ENCODE assay signal across 7 cellular contexts in genomic region chr12:93377252-93377542, GRCh38. TPM values are rescaled to one million over a fixed set of nuclear protein-coding genes. Genes with fewer than 3 reads are reported as not detected.
A peak's percentile ranks its signal among the peaks of the same experiment; 100 is the strongest.
DNase-seq lines count a peak whose midpoint lies in the region; ATAC-seq and TF ChIP-seq lines count a peak whose summit lies in the region.

No MANE protein-coding gene starts in this region.

- H3K4me3 Mint-ChIP-seq in brain = peak overlapping the region; percentile 84 to 88 (median 86)

- peaks cover 25% of the 10 kb centered on the region for H3K4me1 ChIP-seq in Karpas-422 (ENCODE audit: low read length)
- H3K4me1 ChIP-seq in left lung = peaks cover 11 to 51% of the 10 kb centered on the region in 2 donors
- peaks cover 12 to 36% of the 10 kb centered on the region in 2 donors for H3K4me1 ChIP-seq in thoracic aorta (ENCODE audit: control insufficient read depth in 1 of 2, low read depth in 2 of 2)

- no peaks in the 10 kb centered on the region for H3K9me3 Mint-ChIP-seq in brain

- no peak for DNase-seq in Karpas-422
- DNase-seq in left lung = no peak
- peak; percentile 56 for DNase-seq in thoracic aorta (ENCODE audit: low spot score)
- DNase-seq in C1 segment of cervical spinal cord (lab: John Stamatoyannopoulos, UW) = no peak
- DNase-seq in COLO668 (lab: John Stamatoyannopoulos, UW; ENCODE audit: unreplicated experiment) = no peak

- H3K9me2 ChIP-seq in Karpas-422 (replicated peaks; ENCODE audit: insufficient read depth, low read length) = no peaks in the 10 kb centered on the region

- peak; percentile 18 for ATAC-seq in left lung
- no peak for ATAC-seq in thoracic aorta (ENCODE audit: insufficient number of reproducible peaks, low FRiP score, low read depth)
- ATAC-seq in GM19463 (IDR thresholded peaks at IDR 0.05; ENCODE audit: unreplicated experiment) = no peak

- intact Hi-C loops in left lung (cut with DNase I) = loop anchor here in 1 of 2 donors (10.0 kb wide), 1 partner anchor 122 kb away; no protein-coding TSS in a partner anchor

- 0 out of 2 replicates have a peak overlapping the region, but pooled peaks have one; percentile 29 for H3K9ac ChIP-seq in Karpas-422 (ENCODE audit: low read length)

- 0 out of 2 replicates have a peak, but pooled peaks cover 4% of the 10 kb centered on the region for H3K79me2 ChIP-seq in Karpas-422 (ENCODE audit: low read length)

- peaks cover 55% of the 10 kb centered on the region for H3K4me1 Mint-ChIP-seq in brain

- H3K27ac ChIP-seq in Karpas-422 (ENCODE audit: low read length) = no peak overlapping the region
- H3K27ac ChIP-seq in left lung = peak overlapping the region; percentile 87 to 95
- peak overlapping the region; percentile 84 to 91 for H3K27ac ChIP-seq in thoracic aorta

- TF ChIP-seq CTCF in brain (conservative IDR thresholded peaks at IDR 0.05) (no peak), left lung (IDR thresholded peaks at IDR 0.05) (no peak), thoracic aorta (IDR thresholded peaks at IDR 0.05) (no peak)

- H3K36me3 ChIP-seq in Karpas-422 (ENCODE audit: insufficient read depth, low read length) (no peaks in the 10 kb centered on the region), left lung (no peaks in the 10 kb centered on the region), thoracic aorta (no peaks in the 10 kb centered on the region)

- H3K9me3 ChIP-seq in Karpas-422 (ENCODE audit: low read length) (no peaks in the 10 kb centered on the region), left lung (no peaks in the 10 kb centered on the region), thoracic aorta (no peaks in the 10 kb centered on the region)

- H3K4me3 ChIP-seq in Karpas-422 (ENCODE audit: low read length) (peak overlapping the region; percentile 62), left lung (peak overlapping the region; percentile 68 to 79), thoracic aorta (peak overlapping the region; percentile 86)

- H2AFZ ChIP-seq in Karpas-422 (ENCODE audit: low read length) = peak overlapping the region; percentile 89; the same call in 1 of the 2 replicates

- H3K27me3 Mint-ChIP-seq in brain = peaks cover 13% of the 10 kb centered on the region

- H3K27ac Mint-ChIP-seq in brain = peak overlapping the region; percentile 80 to 91 (median 86)

- H4K20me1 ChIP-seq in Karpas-422 (ENCODE audit: insufficient read depth, low read depth, low read length) = peaks cover 11% of the 10 kb centered on the region

- H3K36me3 Mint-ChIP-seq in brain = peaks cover 7% of the 10 kb centered on the region

- no peaks in the 10 kb centered on the region for H3K27me3 ChIP-seq in Karpas-422 (ENCODE audit: low read length)
- no peaks in the 10 kb centered on the region for H3K27me3 ChIP-seq in left lung
- no peaks in the 10 kb centered on the region for H3K27me3 ChIP-seq in thoracic aorta (replicated peaks; ENCODE audit: insufficient read depth)

- H3K4me2 ChIP-seq in Karpas-422 (ENCODE audit: low read depth, low read length, poor library complexity, severe bottlenecking) = peak overlapping the region; percentile 66

RNA-seq across cellular contexts. Expression of gene NUDT4, which starts 0.5 kb away (rescaled TPM):
- total RNA-seq in Karpas-422 (2014; rRNA removed; shearing (Covaris generic); ENCODE audit: low replicate concordance) = 12.1 and 21.0 TPM in 2 replicates
- polyA plus RNA-seq in brain (ENCODE audit: insufficient read depth, low read depth, low replicate concordance) = 82.7 TPM
- total RNA-seq in left lung (10 to 100 TPM; 46.6 to 48.0 TPM), thoracic aorta (100 to 1,000 TPM in 1 of 2 donors, 10 to 100 TPM in 1; 91.1 to 178 TPM)
